Comparison of ENCODE assay signal across 1 cellular context in genomic region chr13:58239774-58240268, GRCh38.
TF ChIP-seq lines count a peak whose summit lies in the region.

No MANE protein-coding gene starts in this region.

TF ChIP-seq in GM23338, 12 proteins besides CTCF, POLR2A, EP300 and RAD21 (continued from another document):
- TF ChIP-seq ZNF462 (CRISPR knock-in tag; IDR thresholded peaks at IDR 0.05) (no peak), REST (IDR thresholded peaks at IDR 0.05; ENCODE audit: unreplicated experiment) (no peak), CREB1 (CRISPR knock-in tag; IDR thresholded peaks at IDR 0.05; ENCODE audit: low read depth) (no peak), ZNF331 (CRISPR knock-in tag; IDR thresholded peaks at IDR 0.05; ENCODE audit: low read depth) (no peak), ETS1 (IDR thresholded peaks at IDR 0.05) (no peak)
TF ChIP-seq in GM23338: peak in this region for 0.
